8 cellular contexts compared by ENCODE assay signal in genomic region chr2:111482985-111483679, GRCh38.
DNase-seq lines count a peak whose midpoint lies in the region; ATAC-seq and TF ChIP-seq lines count a peak whose summit lies in the region.
"Not testable (repeated sequence)": the region's sequence is repeated elsewhere in the genome, so short reads cannot be mapped to it uniquely, and the experiment has no call there.

No MANE protein-coding gene starts in this region.

- H3K9me2 ChIP-seq in GM23338 (ENCODE audit: insufficient read depth); PC-3 (replicated peaks; ENCODE audit: low read length): not testable (repeated sequence)

- POLR2A ChIA-PET in PC-3 (lab: Charles Lee; ENCODE audit: unreplicated experiment): not testable (repeated sequence)

- H2AFZ ChIP-seq in GM23338; PC-3 (ENCODE audit: low read length): not testable (repeated sequence)

- H3K27me3 Mint-ChIP-seq in CD14-positive monocyte (ENCODE audit: low read depth in 3 of 3); GM23338 (ENCODE audit: insufficient read depth, low read depth, poor library complexity); activated CD8-positive, alpha-beta memory T cell treated with anti-CD3 and anti-CD28 coated beads, Interleukin-2, amount 10 ng/mL, durations not matched to agents 7 days and 5 days; natural killer cell (ENCODE audit: low read depth in 2 of 2): not testable (repeated sequence)

- H3K4me2 ChIP-seq in GM23338; PC-3 (ENCODE audit: low read length): not testable (repeated sequence)

- not testable (repeated sequence) for H3K36me3 ChIP-seq in GM23338 (ENCODE audit: insufficient read depth); PC-3 (ENCODE audit: low read depth, low read length)

- DNase-seq in CD14-positive monocyte (ENCODE audit: low spot score) (peak; percentile 54), PC-3 (peak; percentile 3)
- DNase-seq in GM23338 (ENCODE audit: low spot score); activated CD8-positive, alpha-beta memory T cell treated with anti-CD3 and anti-CD28 coated beads, Interleukin-2, amount 10 ng/mL, durations not matched to agents 7 days and 5 days; epithelial cell of esophagus (ENCODE audit: low read depth); natural killer cell: not testable (repeated sequence)

- intact Hi-C loops in CD14-positive monocyte (cut with micrococcal nuclease); PC-3 (cut with micrococcal nuclease); natural killer cell (cut with micrococcal nuclease): not testable (repeated sequence)

- not testable (repeated sequence) for H3K4me3 ChIP-seq in GM23338; PC-3 (ENCODE audit: low read length); epithelial cell of esophagus (ENCODE audit: low read length)

- H3K9me3 Mint-ChIP-seq in CD14-positive monocyte; GM23338; activated CD8-positive, alpha-beta memory T cell treated with anti-CD3 and anti-CD28 coated beads, Interleukin-2, amount 10 ng/mL, durations not matched to agents 7 days and 5 days (ENCODE audit: low read depth); natural killer cell: not testable (repeated sequence)

- BruUV-seq in PC-3 (replicated peaks; lab: Mats Ljungman, UMichigan): not testable (repeated sequence)

- TF ChIP-seq CTCF in CD14-positive monocyte (IDR thresholded peaks at IDR 0.05) (peak; percentile 23), epithelial cell of esophagus (IDR thresholded peaks at IDR 0.05; ENCODE audit: insufficient read depth, low read depth, low read length, missing control alignments) (peak; percentile 17)
- not testable (repeated sequence) for TF ChIP-seq CTCF in GM23338 (conservative IDR thresholded peaks at IDR 0.05; ENCODE audit: low read depth in 2 of 2); PC-3 (conservative IDR thresholded peaks at IDR 0.05; ENCODE audit: low read depth, low read length); natural killer cell (IDR thresholded peaks at IDR 0.05)

- H3K4me1 Mint-ChIP-seq in CD14-positive monocyte: peaks cover 42% of the 10 kb centered on the region
- not testable (repeated sequence) for H3K4me1 Mint-ChIP-seq in GM23338
- peaks cover 50% of the 10 kb centered on the region for H3K4me1 Mint-ChIP-seq in activated CD8-positive, alpha-beta memory T cell treated with anti-CD3 and anti-CD28 coated beads, Interleukin-2, amount 10 ng/mL, durations not matched to agents 7 days and 5 days
- peaks cover 8 to 14% of the 10 kb centered on the region in 2 donors for H3K4me1 Mint-ChIP-seq in natural killer cell

- CTCF ChIA-PET in PC-3 (lab: Charles Lee): not testable (repeated sequence)
- CTCF ChIA-PET in activated CD8-positive, alpha-beta memory T cell treated with anti-CD3 and anti-CD28 coated beads, Interleukin-2, amount 10 ng/mL, durations not matched to agents 7 days and 5 days (lab: Charles Lee): interaction anchor here (1.5 kb wide), 1 partner anchor 218 kb away, joined by 3 read pairs; no protein-coding TSS in a partner anchor

- H3K27ac Mint-ChIP-seq in CD14-positive monocyte: peak overlapping the region in 2 of 7 donors; percentile 67 to 79
- H3K27ac Mint-ChIP-seq in GM23338, natural killer cell: not testable (repeated sequence)
- peak overlapping the region; percentile 80 for H3K27ac Mint-ChIP-seq in activated CD8-positive, alpha-beta memory T cell treated with anti-CD3 and anti-CD28 coated beads, Interleukin-2, amount 10 ng/mL, durations not matched to agents 7 days and 5 days

- not testable (repeated sequence) for H3K27ac ChIP-seq in GM23338 (ENCODE audit: low read depth)
- H3K27ac ChIP-seq in PC-3 (ENCODE audit: low read length): peak overlapping the region; percentile 25; the same call in 1 of the 2 replicates

- H3K79me2 ChIP-seq in GM23338 (replicated peaks; ENCODE audit: insufficient read depth): not testable (repeated sequence)
- peaks cover 76% of the 10 kb centered on the region for H3K79me2 ChIP-seq in PC-3 (ENCODE audit: low read length)

- H3K36me3 Mint-ChIP-seq in CD14-positive monocyte; GM23338 (ENCODE audit: low read depth); activated CD8-positive, alpha-beta memory T cell treated with anti-CD3 and anti-CD28 coated beads, Interleukin-2, amount 10 ng/mL, durations not matched to agents 7 days and 5 days; natural killer cell: not testable (repeated sequence)

- not testable (repeated sequence) for H3K9ac ChIP-seq in PC-3 (ENCODE audit: low read length)

- not testable (repeated sequence) for H4K20me1 ChIP-seq in GM23338 (replicated peaks; ENCODE audit: insufficient read depth); PC-3 (ENCODE audit: low read length)

- H3K9me3 ChIP-seq in PC-3 (ENCODE audit: low read length): not testable (repeated sequence)

- H3K27me3 ChIP-seq in GM23338 (ENCODE audit: insufficient read depth); PC-3 (ENCODE audit: low read length): not testable (repeated sequence)

- not testable (repeated sequence) for H3K4me1 ChIP-seq in GM23338 (ENCODE audit: insufficient read depth); PC-3 (ENCODE audit: insufficient read depth, low read length)

- H3K4me3 Mint-ChIP-seq in CD14-positive monocyte; GM23338; activated CD8-positive, alpha-beta memory T cell treated with anti-CD3 and anti-CD28 coated beads, Interleukin-2, amount 10 ng/mL, durations not matched to agents 7 days and 5 days; natural killer cell: not testable (repeated sequence)

- H3F3A ChIP-seq in GM23338 (replicated peaks; ENCODE audit: low read depth); PC-3 (ENCODE audit: low read length, unreplicated experiment): not testable (repeated sequence)

- ATAC-seq in GM19035 (IDR thresholded peaks at IDR 0.05; ENCODE audit: unreplicated experiment): peak; percentile 81
- peak; percentile 61 for ATAC-seq in GM23338
- ATAC-seq in HG03103 (IDR thresholded peaks at IDR 0.05; ENCODE audit: low read depth, unreplicated experiment): peak; percentile 81
- ATAC-seq in PC-3: peak; percentile 93
- ATAC-seq in activated CD8-positive, alpha-beta memory T cell treated with anti-CD3 and anti-CD28 coated beads, Interleukin-2, amount 10 ng/mL, durations not matched to agents 7 days and 5 days: peak; percentile 87
- peak; percentile 85 to 90 (median 88) for ATAC-seq in natural killer cell
